ENCODE assay signal across 1 cellular context in the genomic region with DNA sequence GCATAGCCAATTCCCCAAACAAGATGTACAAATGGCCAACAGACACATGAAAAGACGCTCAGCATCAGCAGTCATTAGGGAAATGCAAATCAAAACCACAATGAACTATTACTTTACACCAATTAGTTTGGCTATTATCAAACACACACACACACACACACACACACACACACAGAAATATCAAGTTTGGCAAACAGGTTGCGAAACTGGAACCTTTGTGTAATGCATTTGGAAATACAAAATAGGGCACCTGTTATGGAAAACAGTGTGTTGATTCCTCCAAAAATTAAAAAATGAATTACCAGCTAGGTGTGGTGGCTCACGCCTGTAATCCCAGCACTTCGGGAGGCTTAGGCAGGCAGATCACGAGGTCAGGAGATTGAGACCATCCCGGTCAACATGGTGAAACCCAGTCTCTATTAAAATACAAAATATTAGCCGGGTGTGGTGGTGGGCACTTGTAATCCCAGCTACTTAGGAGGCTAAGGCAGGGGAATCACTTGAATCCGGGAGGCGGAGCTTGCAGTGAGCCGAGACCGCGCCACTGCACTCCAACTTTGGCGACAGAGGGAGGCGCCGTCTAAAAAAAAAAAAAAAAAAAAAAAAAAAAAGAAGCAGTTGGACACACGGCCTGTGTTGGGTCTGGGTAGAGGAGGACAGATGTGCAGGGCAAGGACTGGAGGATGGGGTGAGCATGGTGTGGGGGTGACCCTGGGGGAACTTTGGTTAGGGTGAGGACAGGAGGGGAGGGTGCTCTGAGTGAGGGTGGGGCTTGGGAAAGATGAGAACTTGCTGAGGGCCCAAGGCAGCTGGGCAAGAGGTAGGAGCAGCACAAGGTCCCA.
TF ChIP-seq lines count a peak whose summit lies in the region.

No MANE protein-coding gene starts in this region.

TF ChIP-seq in HepG2, 621 proteins besides CTCF, POLR2A, EP300 and RAD21:
- TF ChIP-seq SP1 (IDR thresholded peaks at IDR 0.05) (no peak), SP1 (CRISPR knock-in tag; IDR thresholded peaks at IDR 0.05) (no peak), CEBPB (IDR thresholded peaks at IDR 0.05; ENCODE audit: borderline replicate concordance, low read depth, low read length) (peak; percentile 59)
TF ChIP-seq in HepG2: peak in this region for 1.
